ENCODE assay signal across 30 cellular contexts in the genomic region with DNA sequence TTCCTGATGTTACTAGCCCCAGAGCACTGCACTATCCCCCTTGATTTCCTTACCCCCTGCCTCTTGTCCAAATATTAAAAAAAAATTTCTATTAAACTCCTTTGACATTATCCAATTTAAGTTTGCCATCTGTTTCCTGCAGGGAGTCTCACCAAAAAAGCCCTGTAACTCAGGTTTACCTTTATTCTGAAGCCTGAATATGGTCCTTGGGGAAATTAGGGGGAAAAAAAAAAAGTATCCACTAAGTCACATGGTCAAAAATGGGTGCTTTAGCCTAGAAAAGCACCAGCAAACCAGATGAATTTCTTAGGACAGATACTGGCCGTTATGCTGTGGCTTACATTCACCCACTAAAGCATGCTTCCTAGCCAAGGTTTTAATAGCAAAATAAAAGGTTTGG.
"Had no signal": no experiment of that assay in that cellular context is flagged by ENCODE, and none has a peak within 500 bp of the region (broad histone marks: within the 10 kb centered on the region; RNA-seq: fewer than 3 reads in every experiment).

No MANE protein-coding gene starts in this region.

- H3K27me3 Mint-ChIP-seq: activated CD4-positive, alpha-beta memory T cell treated with anti-CD3 and anti-CD28 coated beads, Interleukin-2, amount 10 ng/mL, durations not matched to agents 7 days and 5 days; activated CD8-positive, alpha-beta memory T cell treated with anti-CD3 and anti-CD28 coated beads, Interleukin-2, amount 10 ng/mL, durations not matched to agents 7 days and 5 days; activated naive CD4-positive, alpha-beta T cell treated with anti-CD3 and anti-CD28 coated beads, Interleukin-2, amount 10 ng/mL, durations not matched to agents 7 days and 5 days; activated naive CD8-positive, alpha-beta T cell; activated naive CD8-positive, alpha-beta T cell treated with anti-CD3 and anti-CD28 coated beads, Interleukin-2, amount 50 U/mL, for 24 hours; brain had no signal

- H3K27ac Mint-ChIP-seq: activated CD4-positive, alpha-beta memory T cell treated with anti-CD3 and anti-CD28 coated beads, Interleukin-2, amount 10 ng/mL, durations not matched to agents 7 days and 5 days; activated CD8-positive, alpha-beta memory T cell treated with anti-CD3 and anti-CD28 coated beads, Interleukin-2, amount 10 ng/mL, durations not matched to agents 7 days and 5 days; activated naive CD4-positive, alpha-beta T cell treated with anti-CD3 and anti-CD28 coated beads, Interleukin-2, amount 10 ng/mL, durations not matched to agents 7 days and 5 days; activated naive CD8-positive, alpha-beta T cell; activated naive CD8-positive, alpha-beta T cell treated with anti-CD3 and anti-CD28 coated beads, Interleukin-2, amount 50 U/mL, for 24 hours had no signal

- ATAC-seq: activated CD8-positive, alpha-beta memory T cell treated with anti-CD3 and anti-CD28 coated beads, Interleukin-2, amount 10 ng/mL, durations not matched to agents 7 days and 5 days; activated naive CD8-positive, alpha-beta T cell treated with anti-CD3 and anti-CD28 coated beads, Interleukin-2, amount 50 U/mL, for 24 hours; Panc1 had no signal

- H3K4me1 Mint-ChIP-seq: activated CD4-positive, alpha-beta memory T cell treated with anti-CD3 and anti-CD28 coated beads, Interleukin-2, amount 10 ng/mL, durations not matched to agents 7 days and 5 days; activated CD8-positive, alpha-beta memory T cell treated with anti-CD3 and anti-CD28 coated beads, Interleukin-2, amount 10 ng/mL, durations not matched to agents 7 days and 5 days; activated naive CD4-positive, alpha-beta T cell treated with anti-CD3 and anti-CD28 coated beads, Interleukin-2, amount 10 ng/mL, durations not matched to agents 7 days and 5 days; activated naive CD8-positive, alpha-beta T cell treated with anti-CD3 and anti-CD28 coated beads, Interleukin-2, amount 50 U/mL, for 24 hours had no signal

- H3K4me1 ChIP-seq: SJCRH30 had no signal

- H3K9me3 ChIP-seq: MG63, SJCRH30 had no signal

- H3K4me3 ChIP-seq: MG63, SJCRH30, SK-N-MC had no signal

- H3K27ac ChIP-seq: SJCRH30, SK-N-MC, WERI-Rb-1 had no signal

- H3K9me3 Mint-ChIP-seq: activated CD4-positive, alpha-beta memory T cell treated with anti-CD3 and anti-CD28 coated beads, Interleukin-2, amount 10 ng/mL, durations not matched to agents 7 days and 5 days; activated naive CD8-positive, alpha-beta T cell treated with anti-CD3 and anti-CD28 coated beads, Interleukin-2, amount 50 U/mL, for 24 hours; brain had no signal

- DNase-seq: activated CD4-positive, alpha-beta memory T cell treated with anti-CD3 and anti-CD28 coated beads, Interleukin-2, amount 10 ng/mL, durations not matched to agents 7 days and 5 days; activated CD4-positive, alpha-beta T cell treated with anti-CD3 and anti-CD28 coated beads for 1 hour; activated CD4-positive, alpha-beta T cell treated with anti-CD3 and anti-CD28 coated beads for 48 hours; activated CD4-positive, CD25-positive, alpha-beta regulatory T cell; activated CD8-positive, alpha-beta memory T cell treated with anti-CD3 and anti-CD28 coated beads for 24 hours; activated CD8-positive, alpha-beta memory T cell treated with anti-CD3 and anti-CD28 coated beads, Interleukin-2, amount 10 ng/mL, durations not matched to agents 7 days and 5 days; activated CD8-positive, alpha-beta memory T cell treated with anti-CD3 and anti-CD28 coated beads, Interleukin-2, amount 50 U/mL, for 48 hours; activated effector memory CD4-positive, alpha-beta T cell treated with Interleukin-2 at 50 U/mL for 16 hours; activated naive CD4-positive, alpha-beta T cell treated with anti-CD3 and anti-CD28 coated beads, Interleukin-2, amount 10 ng/mL, durations not matched to agents 7 days and 5 days; activated naive CD8-positive, alpha-beta T cell treated with anti-CD3 and anti-CD28 coated beads, Interleukin-2, amount 50 U/mL, for 24 hours; activated T-cell treated with anti-CD3 and anti-CD28 coated beads, Interleukin-2, amount 50 U/mL, for 48 hours; anterior cingulate cortex; Karpas-422; KBM-7; MG63; NCI-H1048; NCI-H1105 treated with DMSO at 0.1 percent for 48 hours; NCI-H1930; NCI-H2107; NCI-H226; NCI-H510A; NCI-H774; SHP77; SJCRH30; T1000; WERI-Rb-1 had no signal

- H3K4me3 Mint-ChIP-seq: activated CD4-positive, alpha-beta memory T cell treated with anti-CD3 and anti-CD28 coated beads, Interleukin-2, amount 10 ng/mL, durations not matched to agents 7 days and 5 days; activated CD8-positive, alpha-beta memory T cell treated with anti-CD3 and anti-CD28 coated beads, Interleukin-2, amount 10 ng/mL, durations not matched to agents 7 days and 5 days; activated naive CD4-positive, alpha-beta T cell treated with anti-CD3 and anti-CD28 coated beads, Interleukin-2, amount 10 ng/mL, durations not matched to agents 7 days and 5 days; activated naive CD8-positive, alpha-beta T cell; activated naive CD8-positive, alpha-beta T cell treated with anti-CD3 and anti-CD28 coated beads, Interleukin-2, amount 50 U/mL, for 24 hours; brain had no signal

- H3K36me3 ChIP-seq: MG63, SJCRH30, WERI-Rb-1 had no signal

- H3K36me3 Mint-ChIP-seq: activated CD8-positive, alpha-beta memory T cell treated with anti-CD3 and anti-CD28 coated beads, Interleukin-2, amount 10 ng/mL, durations not matched to agents 7 days and 5 days; activated naive CD4-positive, alpha-beta T cell treated with anti-CD3 and anti-CD28 coated beads, Interleukin-2, amount 10 ng/mL, durations not matched to agents 7 days and 5 days; activated naive CD8-positive, alpha-beta T cell; brain had no signal

- H3K27me3 ChIP-seq: MG63, SJCRH30 had no signal
